1 cellular context compared by ENCODE assay signal in genomic region chr3:16264708-16265454, GRCh38.
A peak's percentile ranks its signal among the peaks of the same experiment; 100 is the strongest.
TF ChIP-seq lines count a peak whose summit lies in the region.

Gene DPH3 (minus strand): TSS chr3:16264943. CDS start chr3:16264876, 67 bp downstream.
Gene OXNAD1 (plus strand): TSS chr3:16265212. CDS start chr3:16270953, 5,741 bp downstream.

TF ChIP-seq in H1, 55 proteins besides CTCF, POLR2A, EP300 and RAD21:
- TF ChIP-seq TAF7 (optimal IDR thresholded peaks at IDR 0.05; ENCODE audit: borderline replicate concordance, low read depth, low read length) (peak; percentile 74), PHF8 (conservative IDR thresholded peaks at IDR 0.05; ENCODE audit: low read depth, low read length) (peak; percentile 94), GTF2F1 (IDR thresholded peaks at IDR 0.05; ENCODE audit: borderline replicate concordance, low read depth, low read length) (no peak), ASH2L (IDR thresholded peaks at IDR 0.05; ENCODE audit: low read length) (peak; percentile 98), RXRA (IDR thresholded peaks at IDR 0.05; ENCODE audit: insufficient read depth, low read depth, low read length) (no peak), KDM4A (IDR thresholded peaks at IDR 0.05; ENCODE audit: low read depth, low read length, severe bottlenecking) (peak; percentile 100), CHD2 (IDR thresholded peaks at IDR 0.05; ENCODE audit: low read length) (no peak), MAX (IDR thresholded peaks at IDR 0.05) (peak; percentile 47), BCL11A (IDR thresholded peaks at IDR 0.05; ENCODE audit: low read depth in 2 of 2, low read length in 2 of 2) (no peak), GABPA (IDR thresholded peaks at IDR 0.05; ENCODE audit: borderline replicate concordance, insufficient read depth, low read length) (peak; percentile 93; the same call in 1 of the 2 replicates), BACH1 (IDR thresholded peaks at IDR 0.05; ENCODE audit: low read length) (no peak), SIN3A (conservative IDR thresholded peaks at IDR 0.05 in 1 of 2, IDR thresholded peaks at IDR 0.05 in 1 of 2; ENCODE audit: low read depth in 1 of 2, low read length in 2 of 2) (peak; percentile 53 to 98; a peak in 2 of 4 replicates), ZNF274 (IDR thresholded peaks at IDR 0.05; ENCODE audit: borderline replicate concordance, extremely low read depth, low read length) (no peak), SP4 (IDR thresholded peaks at IDR 0.05; ENCODE audit: low read length) (peak; percentile 57; the same call in 1 of the 2 replicates), CTBP2 (IDR thresholded peaks at IDR 0.05; ENCODE audit: borderline replicate concordance, insufficient read depth, insufficient read length, low read length) (no peak), SIRT6 (IDR thresholded peaks at IDR 0.05; ENCODE audit: low read length) (no peak), CBX5 (IDR thresholded peaks at IDR 0.05; ENCODE audit: low read depth, low read length) (no peak), HDAC6 (IDR thresholded peaks at IDR 0.05; ENCODE audit: low read depth, low read length) (no peak), ATF3 (IDR thresholded peaks at IDR 0.05; ENCODE audit: insufficient read depth, low read depth, low read length) (peak; percentile 97), YY1 (IDR thresholded peaks at IDR 0.05; ENCODE audit: low read depth, low read length) (no peak), HDAC2 (IDR thresholded peaks at IDR 0.05; ENCODE audit: borderline replicate concordance in 1 of 2, low read depth in 2 of 2, low read length in 2 of 2) (0 out of 4 replicates have a peak, but pooled peaks of 1 of the 2 experiments have one; percentile 71), BRCA1 (IDR thresholded peaks at IDR 0.05; ENCODE audit: low read depth, low read length) (peak; percentile 60), SAP30 (IDR thresholded peaks at IDR 0.05; ENCODE audit: insufficient read depth, insufficient replicate concordance, low read length) (peak; percentile 81), CEBPB (IDR thresholded peaks at IDR 0.05; ENCODE audit: low read depth, low read length) (peak; percentile 64), SIX5 (IDR thresholded peaks at IDR 0.05; ENCODE audit: low read depth, low read length) (peak; percentile 31; the same call in 1 of the 2 replicates), EZH2 (IDR thresholded peaks at IDR 0.05; ENCODE audit: low read depth, low read length, severe bottlenecking) (no peak), TAF1 (IDR thresholded peaks at IDR 0.05; ENCODE audit: low read depth, low read length) (peak; percentile 97), KDM1A (IDR thresholded peaks at IDR 0.05; ENCODE audit: borderline replicate concordance, low read length) (no peak), SP1 (IDR thresholded peaks at IDR 0.05; ENCODE audit: low read depth, low read length) (peak; percentile 58; the same call in 1 of the 2 replicates), NANOG (IDR thresholded peaks at IDR 0.05; ENCODE audit: insufficient read depth, low read depth, low read length, poor library complexity, severe bottlenecking) (no peak), CBX8 (IDR thresholded peaks at IDR 0.05; ENCODE audit: borderline replicate concordance, low read depth, low read length) (no peak), RFX5 (IDR thresholded peaks at IDR 0.05; ENCODE audit: borderline replicate concordance, low read depth, low read length) (no peak), POU5F1 (IDR thresholded peaks at IDR 0.05; ENCODE audit: low read depth, low read length) (no peak), CHD1 (IDR thresholded peaks at IDR 0.05; ENCODE audit: low read depth, low read length) (no peak), SRF (IDR thresholded peaks at IDR 0.05; ENCODE audit: low read depth, low read length) (peak; percentile 92), ATF2 (IDR thresholded peaks at IDR 0.05; ENCODE audit: low read length) (no peak), TCF12 (IDR thresholded peaks at IDR 0.05; ENCODE audit: low read depth, low read length) (no peak), KDM5A (IDR thresholded peaks at IDR 0.05; ENCODE audit: low read length) (peak; percentile 88), MAFK (IDR thresholded peaks at IDR 0.05; ENCODE audit: low read depth, low read length) (no peak), JUN (IDR thresholded peaks at IDR 0.05; ENCODE audit: low read depth, low read length) (no peak), RBBP5 (IDR thresholded peaks at IDR 0.05; ENCODE audit: borderline replicate concordance, low read depth, low read length) (peak; percentile 93; the same call in 1 of the 2 replicates), SUZ12 (IDR thresholded peaks at IDR 0.05; ENCODE audit: low read length) (no peak), FOSL1 (IDR thresholded peaks at IDR 0.05; ENCODE audit: insufficient read depth, low read depth, low read length) (no peak), E2F6 (IDR thresholded peaks at IDR 0.05) (peak; percentile 14), POLR2AphosphoS5 (IDR thresholded peaks at IDR 0.05; ENCODE audit: low read depth, low read length) (peak; percentile 96), JUND (IDR thresholded peaks at IDR 0.05; ENCODE audit: low read length) (peak; percentile 35; the same call in 1 of the 2 replicates), CHD7 (IDR thresholded peaks at IDR 0.05; ENCODE audit: insufficient replicate concordance, low read length) (no peak), CREB1 (IDR thresholded peaks at IDR 0.05) (peak; percentile 100), RNF2 (IDR thresholded peaks at IDR 0.05; ENCODE audit: borderline replicate concordance, low read depth, low read length, missing control alignments, poor library complexity, severe bottlenecking) (no peak), TEAD4 (IDR thresholded peaks at IDR 0.05; ENCODE audit: low read depth, low read length) (no peak), EGR1 (IDR thresholded peaks at IDR 0.05; ENCODE audit: borderline replicate concordance, low read depth, low read length) (no peak), TBP (IDR thresholded peaks at IDR 0.05; ENCODE audit: low read depth, low read length) (peak; percentile 89), SP2 (IDR thresholded peaks at IDR 0.05; ENCODE audit: low read length) (no peak), USF2 (IDR thresholded peaks at IDR 0.05; ENCODE audit: low read length) (no peak), NRF1 (IDR thresholded peaks at IDR 0.05; ENCODE audit: low read depth, low read length) (no peak)
